In the genomic region with DNA sequence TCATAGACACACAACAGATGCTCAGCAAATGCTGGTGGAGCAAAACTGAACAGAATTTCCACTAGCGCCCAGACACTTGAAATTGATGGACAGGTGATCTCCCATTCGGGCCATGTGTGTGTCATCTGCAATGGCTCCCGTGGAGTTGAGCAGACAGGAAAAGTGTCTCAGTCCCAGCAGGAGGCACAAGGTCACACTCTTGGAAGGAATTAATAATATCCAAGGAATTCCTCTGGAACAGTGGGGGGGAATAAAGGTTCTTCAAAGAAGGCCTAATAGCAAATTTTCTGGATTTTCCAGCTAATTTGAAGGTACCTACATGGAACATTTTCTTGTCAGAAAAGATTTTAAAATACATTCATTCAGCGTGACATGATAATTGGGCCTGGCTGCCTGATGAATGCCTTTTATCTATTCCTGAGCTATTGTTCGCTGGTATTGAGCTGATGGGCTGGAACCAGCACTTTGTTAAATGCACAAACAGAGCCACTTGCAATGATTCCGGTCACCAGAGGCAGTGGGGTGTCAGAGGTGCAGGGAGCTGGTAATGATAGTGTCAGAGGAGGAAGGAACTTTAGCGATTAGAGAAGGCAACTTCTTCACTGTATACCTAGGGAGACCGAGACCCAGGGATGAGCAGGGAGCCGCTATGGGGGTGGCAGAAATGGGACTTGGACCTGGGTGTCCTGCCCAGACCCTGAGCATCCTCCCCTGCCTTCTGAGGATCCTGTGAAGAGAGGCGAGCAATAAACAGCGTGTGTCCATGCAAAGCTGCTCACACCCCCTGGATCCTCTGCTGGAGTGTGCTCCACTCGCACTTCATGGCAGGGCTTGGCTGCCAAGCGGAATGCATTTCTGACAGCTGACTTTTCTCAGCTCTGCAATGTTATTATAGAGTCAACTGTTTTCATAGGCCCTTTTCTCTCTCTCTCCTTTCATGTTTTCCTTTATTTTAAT, we compare ENCODE assay signal across 1 cellular context.
TF ChIP-seq lines count a peak whose summit lies in the region.

No MANE protein-coding gene starts in this region.

TF ChIP-seq in HepG2, 621 proteins besides CTCF, POLR2A, EP300 and RAD21:
- TF ChIP-seq ZNF768 (CRISPR knock-in tag; IDR thresholded peaks at IDR 0.05) (no peak), ASH2L (IDR thresholded peaks at IDR 0.05; ENCODE audit: insufficient read length, low read depth, low read length) (no peak), RBM22 (optimal IDR thresholded peaks at IDR 0.05; ENCODE audit: low read length) (no peak), SOX13 (IDR thresholded peaks at IDR 0.05) (no peak), SOX13 (CRISPR knock-in tag; conservative IDR thresholded peaks at IDR 0.05 in 1 of 2, IDR thresholded peaks at IDR 0.05 in 1 of 2) (no peak), BORCS8-MEF2B (CRISPR knock-in tag; IDR thresholded peaks at IDR 0.05) (no peak), TP53 (CRISPR knock-in tag; conservative IDR thresholded peaks at IDR 0.05) (no peak), TMF1 (CRISPR knock-in tag; IDR thresholded peaks at IDR 0.05; ENCODE audit: low read depth) (no peak)
TF ChIP-seq in HepG2: peak in this region for 0.
